8 cellular contexts compared by ENCODE assay signal in genomic region chr5:159444441-159445082, GRCh38.
DNase-seq lines count a peak whose midpoint lies in the region; ATAC-seq and TF ChIP-seq lines count a peak whose summit lies in the region.

No MANE protein-coding gene starts in this region.

- no peak overlapping the region for H3K4me3 Mint-ChIP-seq in activated T-cell treated with anti-CD3 and anti-CD28 coated beads, Interleukin-2, amount 50 U/mL, for 72 hours

- peak; percentile 54 for TF ChIP-seq CTCF in fibroblast of mammary gland (conservative IDR thresholded peaks at IDR 0.05; ENCODE audit: control insufficient read depth, insufficient read depth, low read depth, low read length)

- no peaks in the 10 kb centered on the region for H3K4me1 Mint-ChIP-seq in activated T-cell treated with anti-CD3 and anti-CD28 coated beads, Interleukin-2, amount 50 U/mL, for 72 hours (ENCODE audit: low read depth)

- peaks cover 53% of the 10 kb centered on the region for H3K27me3 Mint-ChIP-seq in activated T-cell treated with anti-CD3 and anti-CD28 coated beads, Interleukin-2, amount 50 U/mL, for 72 hours (ENCODE audit: low read depth)

- peak; percentile 50 to 60 for ATAC-seq in activated T-cell treated with anti-CD3 and anti-CD28 coated beads, Interleukin-2, amount 50 U/mL, for 72 hours (replicated peaks in 1 of 2)

- DNase-seq in activated T-cell treated with anti-CD3 and anti-CD28 coated beads, Interleukin-2, amount 50 U/mL, for 72 hours, result no peak
- no peak for DNase-seq in activated T-cell treated with anti-CD3 and anti-CD28 coated beads, Interleukin-2, amount 50 U/mL, for 1 hour
- peak; percentile 48 for DNase-seq in HT-29 (ENCODE audit: low spot score)
- DNase-seq in RKO (ENCODE audit: low spot score), result peak; percentile 57
- DNase-seq in fibroblast of mammary gland (ENCODE audit: low read depth), result peak; percentile 72
- DNase-seq in renal cortical epithelial cell (ENCODE audit: low read depth), result peak; percentile 80
- no peak for DNase-seq in stimulated activated CD4-positive, alpha-beta T cell treated with anti-CD3 and anti-CD28 coated beads, Interleukin-15, amount 100 ng/mL, for 24 hours
- no peak for DNase-seq in cortex of kidney (lab: John Stamatoyannopoulos, UW)

- no peak overlapping the region for H3K4me3 ChIP-seq in fibroblast of mammary gland (ENCODE audit: control insufficient read depth, low read depth, low read length)

- H3K27ac Mint-ChIP-seq in activated T-cell treated with anti-CD3 and anti-CD28 coated beads, Interleukin-2, amount 50 U/mL, for 72 hours, result no peak overlapping the region

- no peaks in the 10 kb centered on the region for H3K36me3 Mint-ChIP-seq in activated T-cell treated with anti-CD3 and anti-CD28 coated beads, Interleukin-2, amount 50 U/mL, for 72 hours (ENCODE audit: insufficient read depth in 2 of 2)

- H3K9me3 Mint-ChIP-seq in activated T-cell treated with anti-CD3 and anti-CD28 coated beads, Interleukin-2, amount 50 U/mL, for 72 hours, result no peaks in the 10 kb centered on the region

Comparison
In these comparisons a context has a peak if more than half of its experiments do, and no peak if none do; other contexts are left out.
1. DNase-seq: peak in HT-29 (single experiment), RKO (single experiment), fibroblast of mammary gland (single experiment) and renal cortical epithelial cell (single experiment); none in activated T-cell treated with anti-CD3 and anti-CD28 coated beads, Interleukin-2, amount 50 U/mL, for 72 hours (0 of 2), activated T-cell treated with anti-CD3 and anti-CD28 coated beads, Interleukin-2, amount 50 U/mL, for 1 hour (single experiment), stimulated activated CD4-positive, alpha-beta T cell treated with anti-CD3 and anti-CD28 coated beads, Interleukin-15, amount 100 ng/mL, for 24 hours (single experiment) and cortex of kidney (single experiment).